ENCODE assay signal across 8 cellular contexts in the genomic region with DNA sequence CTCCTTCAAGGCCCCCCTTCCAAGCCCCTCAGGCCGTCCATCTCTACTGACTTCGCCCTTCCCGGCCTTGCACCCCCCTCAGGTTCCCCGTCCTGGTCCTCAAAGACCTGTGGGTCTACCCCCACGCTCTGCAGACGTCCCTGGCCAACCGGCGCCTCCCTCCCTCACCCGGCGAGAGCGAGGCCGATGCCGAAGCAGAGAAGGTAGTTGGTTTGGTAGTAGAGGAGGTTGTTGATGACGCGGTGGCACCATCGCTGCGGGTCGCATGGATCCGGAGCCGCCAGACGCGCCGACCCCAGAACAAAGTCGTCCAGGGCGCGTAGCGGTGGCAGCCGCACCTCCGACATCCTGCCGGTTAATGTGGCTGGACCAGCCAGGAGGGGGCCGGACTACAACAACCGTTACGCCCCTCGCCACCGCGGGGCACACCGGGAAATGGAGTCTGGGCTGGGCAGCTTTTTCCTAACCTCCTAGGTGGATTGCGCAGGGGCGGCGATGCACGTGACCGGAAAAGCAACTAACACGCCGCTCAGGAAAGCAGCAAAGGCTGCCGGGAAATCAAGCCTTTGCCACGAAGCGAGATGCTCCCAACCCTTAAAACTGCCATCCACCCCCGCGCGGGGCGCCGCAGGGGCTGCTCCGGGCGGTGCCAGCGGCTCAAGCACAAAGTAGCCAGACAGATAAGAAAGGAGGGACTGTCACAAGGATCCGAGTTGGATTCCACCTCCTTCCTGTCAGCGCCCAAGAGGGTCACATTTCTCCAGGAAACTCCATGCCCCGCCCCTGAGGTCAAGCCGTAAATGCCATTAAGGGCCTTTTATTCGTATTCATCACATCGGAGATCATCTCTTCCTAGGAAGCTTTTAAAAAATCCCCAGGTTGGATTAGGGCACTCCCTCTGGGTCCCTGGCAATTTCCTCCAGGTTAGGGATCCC. TPM values are rescaled to one million over a fixed set of nuclear protein-coding genes. Genes with fewer than 3 reads are reported as not detected.
A peak's percentile ranks its signal among the peaks of the same experiment; 100 is the strongest.
DNase-seq lines count a peak whose midpoint lies in the region; ATAC-seq, FAIRE-seq and TF ChIP-seq lines count a peak whose summit lies in the region.

A gene with protein sequence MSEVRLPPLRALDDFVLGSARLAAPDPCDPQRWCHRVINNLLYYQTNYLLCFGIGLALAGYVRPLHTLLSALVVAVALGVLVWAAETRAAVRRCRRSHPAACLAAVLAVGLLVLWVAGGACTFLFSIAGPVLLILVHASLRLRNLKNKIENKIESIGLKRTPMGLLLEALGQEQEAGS (minus strand): TSS at position 362 of the 935 bp plus-strand sequence. CDS start 15 bp downstream, at position 347.

- peak within 1 kb of the TSS; percentile 80 for H3K9ac ChIP-seq in SU-DHL-6 (ENCODE audit: low read length)

- H3K27me3 ChIP-seq in SU-DHL-6 (ENCODE audit: low read length) (no peaks in the 10 kb centered on the region), pancreas (no peaks in the 10 kb centered on the region), tibial artery (no peaks in the 10 kb centered on the region)

- H3K4me3 ChIP-seq in SU-DHL-6 (ENCODE audit: insufficient read depth, low read length, poor library complexity, severe bottlenecking): peak within 1 kb of the TSS; percentile 84
- H3K4me3 ChIP-seq in pancreas: peak within 1 kb of the TSS in 2 of 4 donors; percentile 37 to 44
- peak within 1 kb of the TSS; percentile 55 to 63 for H3K4me3 ChIP-seq in tibial artery

- no peaks in the 10 kb centered on the region for H3K9me2 ChIP-seq in SU-DHL-6 (replicated peaks; ENCODE audit: insufficient read depth, low read length)

- FAIRE-seq in pancreas (lab: Jason Lieb, UNC): peak; percentile 73

- H3K9me3 ChIP-seq in SU-DHL-6 (ENCODE audit: insufficient read depth, low read length): no peaks in the 10 kb centered on the region
- no peaks in the 10 kb centered on the region for H3K9me3 ChIP-seq in pancreas
- no peaks in the 10 kb centered on the region for H3K9me3 ChIP-seq in tibial artery

- peak within 1 kb of the TSS; percentile 73 for H3K4me2 ChIP-seq in SU-DHL-6 (ENCODE audit: low read depth, low read length, poor library complexity, severe bottlenecking)

- H3K79me2 ChIP-seq in SU-DHL-6 (ENCODE audit: insufficient read depth, low read length): peaks cover 11% of the 10 kb centered on the region; the same call in 1 of the 2 replicates

- H4K20me1 ChIP-seq in SU-DHL-6 (ENCODE audit: low read depth, low read length): no peaks in the 10 kb centered on the region

- H2AFZ ChIP-seq in SU-DHL-6 (ENCODE audit: low read depth, low read length, severe bottlenecking): no peak within 1 kb of the TSS

- H3K4me1 ChIP-seq in pancreas (no peaks in the 10 kb centered on the region), tibial artery (peaks cover 0 to 23% (median 8%) of the 10 kb centered on the region in 4 donors)

- H3K36me3 ChIP-seq in SU-DHL-6 (ENCODE audit: low read length) (no peaks in the 10 kb centered on the region), pancreas (no peaks in the 10 kb centered on the region), tibial artery (peaks cover 6 to 29% (median 26%) of the 10 kb centered on the region in 3 donors)

- intact Hi-C loops in Right ventricle myocardium superior (cut with DNase I): no loop called here
- intact Hi-C loops in pancreas (cut with DNase I): no loop called here
- intact Hi-C loops in tibial artery (cut with DNase I; ENCODE audit: low total_unique reads): no loop called here

- ATAC-seq in Right ventricle myocardium superior (ENCODE audit: poor library complexity) (peak; percentile 91), pancreas (peak; percentile 88 to 95 (median 93))

- peak within 1 kb of the TSS; percentile 44 for H3K27ac ChIP-seq in SU-DHL-6 (ENCODE audit: low read depth, low read length)
- no peak within 1 kb of the TSS for H3K27ac ChIP-seq in adipose tissue (ENCODE audit: low read depth, low read length)
- peak within 1 kb of the TSS in 2 of 4 donors; percentile 46 to 57 for H3K27ac ChIP-seq in pancreas
- peak within 1 kb of the TSS; percentile 76 to 81 for H3K27ac ChIP-seq in tibial artery

- H3F3A ChIP-seq in SU-DHL-6 (ENCODE audit: insufficient read depth): no peaks in the 10 kb centered on the region

- DNase-seq in DMS79 (lab: John Stamatoyannopoulos, UW) (peak; percentile 56), GOT3 (lab: John Stamatoyannopoulos, UW) (peak; percentile 61), NCI-H1092 treated with DMSO at 0.1 percent for 48 hours (lab: John Stamatoyannopoulos, UW) (peak; percentile 93), Right ventricle myocardium superior (peak; percentile 96), pancreas (peak; percentile 87 to 94 (median 89)), tibial artery (peak; percentile 94 to 96)

- TF ChIP-seq CTCF in SU-DHL-6 (IDR thresholded peaks at IDR 0.05; ENCODE audit: insufficient read depth, low read length, poor library complexity, severe bottlenecking) (no peak), pancreas (IDR thresholded peaks at IDR 0.05) (no peak), tibial artery (IDR thresholded peaks at IDR 0.05) (peak in 1 of 2 experiments; percentile 6)

- 2 to 37% (median 4%) methylated on average over 39 to 61 of the region's 61 CpGs for WGBS in adipose tissue, 3 donors
- 7 to 42% methylated on average over 61 of the region's 61 CpGs for whole genome bisulfite sequencing in pancreas, 2 donors

RNA-seq across cellular contexts. Expression of the gene that starts here (rescaled TPM):
- polyA plus RNA-seq in adipose tissue: 10 to 100 TPM in 2 of 3 donors, 1 to 10 TPM in 1; 5.9 to 25.4 (median 15.8) TPM
- 6.9 TPM for total RNA-seq in Right ventricle myocardium superior
- total RNA-seq in pancreas: 1 to 10 TPM; 1.3 to 8.8 (median 3.9) TPM
- 10 to 100 TPM; 11.3 to 15.8 TPM for polyA plus RNA-seq in pancreas
